Comparison of ENCODE assay signal across 15 cellular contexts in genomic region chr7:43558071-43558470, GRCh38. TPM values are rescaled to one million over a fixed set of nuclear protein-coding genes. Genes with fewer than 3 reads are reported as not detected.
DNase-seq lines count a peak whose midpoint lies in the region; ATAC-seq and TF ChIP-seq lines count a peak whose summit lies in the region.
"Had no signal": no experiment of that assay in that cellular context is flagged by ENCODE, and none has a peak within 500 bp of the region (broad histone marks: within the 10 kb centered on the region; RNA-seq: fewer than 3 reads in every experiment).

No MANE protein-coding gene starts in this region.

- no peak overlapping the region for H2AK9ac ChIP-seq in IMR-90 (replicated peaks; ENCODE audit: low read depth, low read length, poor library complexity)

- no peak for TF ChIP-seq EP300 in upper lobe of left lung (IDR thresholded peaks at IDR 0.05)

- H3K56ac ChIP-seq in IMR-90 (ENCODE audit: extremely low read depth, insufficient read depth, low read length): no peak overlapping the region

- peak overlapping the region; percentile 10; the same call in 1 of the 2 replicates for H2BK20ac ChIP-seq in IMR-90 (ENCODE audit: low read depth, low read length)

- H3K36me3 Mint-ChIP-seq in GM23338 (ENCODE audit: low read depth): no peaks in the 10 kb centered on the region; the same call in 2 of the 3 replicates

- no peaks in the 10 kb centered on the region for H3K79me2 ChIP-seq in PC-9 (ENCODE audit: low read depth)
- no peaks in the 10 kb centered on the region for H3K79me2 ChIP-seq in mammary epithelial cell (ENCODE audit: insufficient read depth, low read length)
- H3K79me2 ChIP-seq in GM23338 (replicated peaks; ENCODE audit: insufficient read depth): no peaks in the 10 kb centered on the region

- no peaks in the 10 kb centered on the region for H4K20me1 ChIP-seq in IMR-90 (ENCODE audit: insufficient read depth, low read length)
- H4K20me1 ChIP-seq in PC-9 (ENCODE audit: insufficient read depth): no peaks in the 10 kb centered on the region
- H4K20me1 ChIP-seq in mammary epithelial cell (ENCODE audit: insufficient read depth, low read length): no peaks in the 10 kb centered on the region
- no peaks in the 10 kb centered on the region for H4K20me1 ChIP-seq in GM23338 (replicated peaks; ENCODE audit: insufficient read depth)

- no peak overlapping the region for H3K23ac ChIP-seq in IMR-90 (ENCODE audit: low read depth, low read length)

- dilution Hi-C loops in IMR-90 (cut with HindIII; ENCODE audit: low sequenced_read_pairs, unreplicated experiment): no loop called here
- dilution Hi-C loops in mammary epithelial cell (cut with HindIII; ENCODE audit: low sequenced_read_pairs): no loop called here

- no peak overlapping the region for H2AFZ ChIP-seq in IMR-90 (replicated peaks; ENCODE audit: low read length, poor library complexity)
- no peak overlapping the region for H2AFZ ChIP-seq in PC-9
- peak overlapping the region; percentile 2 for H2AFZ ChIP-seq in mammary epithelial cell (ENCODE audit: low read depth, low read length)
- no peak overlapping the region for H2AFZ ChIP-seq in GM23338

- peaks cover 19% of the 10 kb centered on the region for H3K4me1 Mint-ChIP-seq in GM23338
- H3K4me1 Mint-ChIP-seq: B cell had no signal

- in situ Hi-C loops in IMR-90 (cut with MboI; ENCODE audit: low sequenced_read_pairs): no loop called here
- in situ Hi-C loops in mammary epithelial cell (cut with MboI; ENCODE audit: low sequenced_read_pairs in 2 of 2): no loop called here

- POLR2A ChIA-PET in IMR-90 (lab: Charles Lee; ENCODE audit: unreplicated experiment) (no interaction called here), PC-9 (lab: Charles Lee; ENCODE audit: unreplicated experiment) (no interaction called here)

- no peak overlapping the region for H2BK5ac ChIP-seq in IMR-90 (ENCODE audit: low read depth, low read length, poor library complexity, severe bottlenecking)

- 68% methylated on average over 2 of the region's 3 CpGs; no CpG with 5 or more reads in 1 of the 2 experiments for WGBS in IMR-90 (ENCODE audit: extremely low coverage in 2 of 2, insufficient read length in 1 of 2), 2 experiments
- WGBS in mammary epithelial cell (ENCODE audit: low coverage, missing lambda C conversion rate): 70% methylated on average over 3 of the region's 3 CpGs
- WGBS in upper lobe of left lung, 2 donors: 83 to 91% methylated on average over 3 of the region's 3 CpGs

- H3K4me1 ChIP-seq in IMR-90 (ENCODE audit: control insufficient read depth, insufficient read depth, low read length) (no peaks in the 10 kb centered on the region), PC-9 (replicated peaks; ENCODE audit: insufficient read depth) (peaks cover 18% of the 10 kb centered on the region), mammary epithelial cell (ENCODE audit: insufficient read depth, low read length) (peaks cover 21% of the 10 kb centered on the region), GM23338 (ENCODE audit: insufficient read depth) (peaks cover 17% of the 10 kb centered on the region), upper lobe of left lung (peaks cover 0 to 9% (median 4%) of the 10 kb centered on the region in 4 donors)

- no peaks in the 10 kb centered on the region for H3K9me3 Mint-ChIP-seq in GM23338
- H3K9me3 Mint-ChIP-seq: CD4-positive, alpha-beta T cell; IgD-negative memory B cell had no signal

- H3K27ac Mint-ChIP-seq in GM23338: no peak overlapping the region
- H3K27ac Mint-ChIP-seq: B cell; CD4-positive, alpha-beta T cell had no signal

- H3K27me3 ChIP-seq in IMR-90 (ENCODE audit: control insufficient read depth, insufficient read depth, low read length) (peaks cover 32% of the 10 kb centered on the region), PC-9 (ENCODE audit: insufficient read depth, low read depth) (no peaks in the 10 kb centered on the region), mammary epithelial cell (ENCODE audit: insufficient read depth, low read length) (no peaks in the 10 kb centered on the region), GM23338 (ENCODE audit: insufficient read depth) (no peaks in the 10 kb centered on the region), upper lobe of left lung (no peaks in the 10 kb centered on the region)

- H3K27ac ChIP-seq in IMR-90 (ENCODE audit: insufficient read depth, low read length) (no peak overlapping the region), PC-9 (no peak overlapping the region), mammary epithelial cell (ENCODE audit: insufficient read depth, low read depth, low read length) (no peak overlapping the region), GM23338 (ENCODE audit: low read depth) (no peak overlapping the region), upper lobe of left lung (no peak overlapping the region)

- H3K4me3 Mint-ChIP-seq in GM23338: no peak overlapping the region
- H3K4me3 Mint-ChIP-seq: B cell; CD4-positive, alpha-beta T cell; IgD-negative memory B cell had no signal

- H3K18ac ChIP-seq in IMR-90 (ENCODE audit: low read depth, low read length): no peak overlapping the region

- intact Hi-C loops in IMR-90 (cut with micrococcal nuclease) (no loop called here), PC-9 (cut with micrococcal nuclease; ENCODE audit: unreplicated experiment) (no loop called here), mammary epithelial cell (cut with micrococcal nuclease) (no loop called here)

- no peak overlapping the region for H4K5ac ChIP-seq in IMR-90 (ENCODE audit: low read depth, low read length)

- H3K79me1 ChIP-seq in IMR-90 (ENCODE audit: low read depth in 1 of 2, low read length in 2 of 2): no peaks in the 10 kb centered on the region

- H3K27me3 Mint-ChIP-seq in GM23338 (ENCODE audit: insufficient read depth, low read depth, poor library complexity): peaks cover 2% of the 10 kb centered on the region

- no peaks in the 10 kb centered on the region for H3K9me3 ChIP-seq in IMR-90 (ENCODE audit: control insufficient read depth, insufficient read depth, low read length)
- no peaks in the 10 kb centered on the region for H3K9me3 ChIP-seq in PC-9 (ENCODE audit: insufficient read depth, low read depth)
- no peaks in the 10 kb centered on the region for H3K9me3 ChIP-seq in mammary epithelial cell (replicated peaks; ENCODE audit: insufficient read depth, low read length)
- no peaks in the 10 kb centered on the region for H3K9me3 ChIP-seq in upper lobe of left lung

- TF ChIP-seq POLR2A in IMR-90 (IDR thresholded peaks at IDR 0.05; ENCODE audit: low read depth, low read length) (no peak), upper lobe of left lung (IDR thresholded peaks at IDR 0.05) (no peak)

- BruUV-seq in IMR-90 (replicated peaks; lab: Mats Ljungman, UMichigan): no TSS peak
- BruUV-seq in PC-9 (replicated peaks; lab: Mats Ljungman, UMichigan): no TSS peak
- no TSS peak for BruUV-seq in mammary epithelial cell (replicated peaks; lab: Mats Ljungman, UMichigan)

- no peak for ATAC-seq in IMR-90 (ENCODE audit: low read depth)
- no peak for ATAC-seq in GM23338
- no peak for ATAC-seq in HG03571 (IDR thresholded peaks at IDR 0.05; ENCODE audit: unreplicated experiment)
- ATAC-seq in upper lobe of left lung (ENCODE audit: low FRiP score in 2 of 2): no peak
- ATAC-seq: GM12878, HCT116 had no signal

- TF ChIP-seq CTCF in IMR-90 (conservative IDR thresholded peaks at IDR 0.05; ENCODE audit: low read depth, low read length) (no peak), PC-9 (conservative IDR thresholded peaks at IDR 0.05) (no peak), mammary epithelial cell (conservative IDR thresholded peaks at IDR 0.05 in 1 of 2, IDR thresholded peaks at IDR 0.05 in 1 of 2; ENCODE audit: extremely low read depth in 1 of 2, insufficient read depth in 1 of 2, low read depth in 1 of 2, low read length in 2 of 2) (no peak), GM23338 (conservative IDR thresholded peaks at IDR 0.05; ENCODE audit: low read depth in 2 of 2) (no peak), upper lobe of left lung (IDR thresholded peaks at IDR 0.05) (no peak)

- H3K9me2 ChIP-seq in PC-9 (ENCODE audit: insufficient read depth): no peaks in the 10 kb centered on the region
- H3K9me2 ChIP-seq in GM23338 (ENCODE audit: insufficient read depth): peaks cover 9% of the 10 kb centered on the region; the same call in 1 of the 2 replicates

- no peak overlapping the region for H2BK15ac ChIP-seq in IMR-90 (ENCODE audit: low read depth, low read length)

- no peak overlapping the region for H3K14ac ChIP-seq in IMR-90 (replicated peaks; ENCODE audit: low read depth, low read length)

- no peak overlapping the region for H2BK120ac ChIP-seq in IMR-90 (ENCODE audit: low read depth, low read length)

- H4K8ac ChIP-seq in IMR-90 (ENCODE audit: low read depth in 2 of 2, low read length in 2 of 2): no peak overlapping the region

- no peak overlapping the region for H2AK5ac ChIP-seq in IMR-90 (ENCODE audit: low read depth, low read length)

- H3K4me3 ChIP-seq in IMR-90 (ENCODE audit: insufficient read depth, low read depth, low read length) (no peak overlapping the region), PC-9 (no peak overlapping the region), mammary epithelial cell (replicated peaks in 1 of 3; ENCODE audit: insufficient read depth in 1 of 3, low read depth in 2 of 3, low read length in 3 of 3) (no peak overlapping the region), GM23338 (no peak overlapping the region), upper lobe of left lung (no peak overlapping the region)
- H3K4me3 ChIP-seq: GM12878 had no signal

- no peaks in the 10 kb centered on the region for H3K36me3 ChIP-seq in IMR-90 (ENCODE audit: control insufficient read depth, insufficient read depth, low read length)
- H3K36me3 ChIP-seq in PC-9 (ENCODE audit: low read depth): no peaks in the 10 kb centered on the region
- H3K36me3 ChIP-seq in mammary epithelial cell (ENCODE audit: insufficient read depth, low read length): no peaks in the 10 kb centered on the region
- H3K36me3 ChIP-seq in GM23338 (ENCODE audit: insufficient read depth): no peaks in the 10 kb centered on the region
- H3K36me3 ChIP-seq in upper lobe of left lung: no peaks in the 10 kb centered on the region

- no peak for TF ChIP-seq RAD21 in IMR-90 (IDR thresholded peaks at IDR 0.05; ENCODE audit: low read length)

- H3K4ac ChIP-seq in IMR-90 (ENCODE audit: low read depth, low read length): no peak overlapping the region

- DNase-seq in IMR-90 (no peak), PC-9 (peak in 1 of 2 experiments; percentile 49), mammary epithelial cell (no peak), NCI-H2171 treated with DMSO at 0.1 percent for 48 hours (lab: John Stamatoyannopoulos, UW) (no peak), GM23338 (ENCODE audit: low spot score) (no peak), upper lobe of left lung (no peak)
- DNase-seq: C1 segment of cervical spinal cord; Calu3; CD4-positive, alpha-beta T cell; DMS 273 treated with DMSO at 0.1 percent for 48 hours had no signal

- no peaks in the 10 kb centered on the region for H3F3A ChIP-seq in PC-9 (ENCODE audit: insufficient read depth, low read depth)
- H3F3A ChIP-seq in GM23338 (replicated peaks; ENCODE audit: low read depth): peaks cover 5% of the 10 kb centered on the region

- no peaks in the 10 kb centered on the region for H3K9me1 ChIP-seq in IMR-90 (ENCODE audit: insufficient read depth, low read length)

- H3K4me2 ChIP-seq in IMR-90 (ENCODE audit: low read depth, low read length) (no peak overlapping the region), PC-9 (0 out of 2 replicates have a peak overlapping the region, but pooled peaks have one; percentile 4), mammary epithelial cell (ENCODE audit: insufficient read depth, low read depth, low read length) (no peak overlapping the region), GM23338 (no peak overlapping the region)

- H4K91ac ChIP-seq in IMR-90 (ENCODE audit: insufficient read depth, low read depth, low read length): no peak overlapping the region

- H3K9ac ChIP-seq in IMR-90 (ENCODE audit: low read depth, low read length) (no peak overlapping the region), mammary epithelial cell (ENCODE audit: insufficient read depth, low read length) (no peak overlapping the region)

- CTCF ChIA-PET in IMR-90 (lab: Yijun Ruan, JAX) (interaction anchor here (1.1 kb wide), 1 partner anchor 25 kb away, joined by 3 read pairs; the partner anchor contains the start of gene STK17A), PC-9 (lab: Charles Lee) (interaction anchor here (0.6 kb wide), 1 partner anchor 11 kb away, joined by 3 read pairs; no protein-coding TSS in a partner anchor), mammary epithelial cell (lab: Charles Lee; ENCODE audit: low non-redundant PET) (interaction anchor here (0.6 kb wide), 1 partner anchor 25 kb away, joined by 6 read pairs; the partner anchor contains the start of gene STK17A)

RNA-seq across cellular contexts. Expression of gene STK17A, which starts 24.8 kb away (rescaled TPM):
- total RNA-seq in IMR-90 (2012; rRNA removed) (50.5 and 81.9 TPM in 2 replicates), PC-9 (2021) (15.8 and 18.8 TPM in 2 replicates), mammary epithelial cell (100 to 1,000 TPM; 109 to 140 TPM), upper lobe of left lung (10 to 100 TPM; 18.2 to 78.0 (median 38.6) TPM)
- polyA plus RNA-seq in IMR-90 (2012; rRNA removed) (30.6 and 40.5 TPM in 2 replicates), mammary epithelial cell (40.9 TPM), GM23338 (2016; fragmentation: Nextera tagmentation; extraction: Ambion mirVana) (19.0 and 21.2 TPM in 2 replicates)
- polyA plus RNA-seq in IMR-90 (2012; cell fraction: cytosol; rRNA removed): 8.4 and 11.5 TPM in 2 replicates
- polyA plus RNA-seq in IMR-90 (2012; cell fraction: nucleus; rRNA removed; ENCODE audit: low replicate concordance): 9.1 and 33.6 TPM in 2 replicates
- 27.2 TPM for polyA minus RNA-seq in mammary epithelial cell
- total RNA-seq in GM23338 (2014; rRNA removed; shearing (Covaris generic)): 21.8 and 28.0 TPM in 2 replicates
